Comparison of ENCODE assay signal across 17 cellular contexts in the genomic region with DNA sequence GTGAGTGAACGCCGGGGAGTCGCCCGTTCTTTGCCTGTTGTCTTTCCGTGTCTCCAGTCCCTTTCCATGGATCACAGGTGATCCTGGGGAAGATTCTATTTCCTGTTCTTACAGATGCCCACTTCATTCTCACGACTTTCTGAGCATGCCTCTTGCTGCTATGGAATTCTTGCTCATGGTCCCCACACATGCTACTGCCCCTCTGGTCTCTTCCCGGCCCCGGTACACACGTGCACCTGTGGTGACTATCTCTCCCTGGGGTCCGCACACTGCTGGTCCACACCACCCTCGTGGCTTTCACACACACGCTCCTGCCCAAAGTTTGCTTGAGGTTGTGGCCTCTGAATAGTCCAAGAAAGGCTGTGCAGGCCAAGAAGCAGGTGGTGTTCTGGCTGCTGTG.
A peak's percentile ranks its signal among the peaks of the same experiment; 100 is the strongest.
DNase-seq lines count a peak whose midpoint lies in the region; ATAC-seq, FAIRE-seq and TF ChIP-seq lines count a peak whose summit lies in the region.
"Had no signal": no experiment of that assay in that cellular context is flagged by ENCODE, and none has a peak within 500 bp of the region (broad histone marks: within the 10 kb centered on the region; RNA-seq: fewer than 3 reads in every experiment).

No MANE protein-coding gene starts in this region.

- H3K27me3 Mint-ChIP-seq in glutamatergic neuron (ENCODE audit: unreplicated experiment): peaks cover 9% of the 10 kb centered on the region

- H2AFZ ChIP-seq in H1 (ENCODE audit: low read length) (0 out of 2 replicates have a peak overlapping the region, but pooled peaks have one; percentile 49), neuronal stem cell (ENCODE audit: low read length) (no peak overlapping the region)
- H2AFZ ChIP-seq: GM23248 had no signal

- H4K8ac ChIP-seq in H1 (ENCODE audit: extremely low read depth, insufficient read depth, low read length): no peak overlapping the region
- H4K8ac ChIP-seq in neuronal stem cell (ENCODE audit: low read depth, low read length): no peak overlapping the region

- no peaks in the 10 kb centered on the region for H3K27me3 ChIP-seq in H1 (replicated peaks in 1 of 4; ENCODE audit: control insufficient read depth in 3 of 4, extremely low read depth in 1 of 4, insufficient read depth in 3 of 4, low read length in 3 of 4)
- H3K27me3 ChIP-seq in neuronal stem cell (ENCODE audit: control insufficient read depth in 3 of 3, insufficient read depth in 3 of 3, low read depth in 1 of 3, low read length in 3 of 3): no peaks in the 10 kb centered on the region

- no peak overlapping the region for H3K4ac ChIP-seq in H1 (replicated peaks; ENCODE audit: insufficient read length, low read depth, low read length)
- no peak overlapping the region for H3K4ac ChIP-seq in neuronal stem cell (ENCODE audit: low read length)

- no peak for TF ChIP-seq POLR2A in H1 (IDR thresholded peaks at IDR 0.05; ENCODE audit: control extremely low read depth in 1 of 2, low read depth in 2 of 2, low read length in 2 of 2)

- TF ChIP-seq EP300 in H1 (IDR thresholded peaks at IDR 0.05; ENCODE audit: borderline replicate concordance in 1 of 2, low read depth in 2 of 2, low read length in 2 of 2): no peak

- CTCF ChIA-PET in H1 (lab: Charles Lee; ENCODE audit: partially characterized antibody): no interaction called here

- no peak overlapping the region for H3K4me3 ChIP-seq in H1 (ENCODE audit: extremely low read depth in 1 of 4, insufficient read depth in 2 of 4, low read depth in 3 of 4, low read length in 4 of 4)
- H3K4me3 ChIP-seq in neuronal stem cell (ENCODE audit: low read length in 2 of 2): no peak overlapping the region
- H3K4me3 ChIP-seq: GM23248 had no signal

- no peak overlapping the region for H4K5ac ChIP-seq in H1 (ENCODE audit: insufficient read length, low read depth, low read length)

- H3K23me2 ChIP-seq in H1 (ENCODE audit: low read depth, low read length): no peaks in the 10 kb centered on the region

- H2BK120ac ChIP-seq in H1 (replicated peaks; ENCODE audit: low read depth, low read length) (no peak overlapping the region), neuronal stem cell (ENCODE audit: low read depth, low read length) (no peak overlapping the region)

- H3K79me2 ChIP-seq in H1 (ENCODE audit: control insufficient read depth in 1 of 2, insufficient read depth in 2 of 2, low read length in 2 of 2): no peaks in the 10 kb centered on the region

- H3K9me3 ChIP-seq in H1 (ENCODE audit: insufficient read depth in 2 of 2, low read depth in 1 of 2, low read length in 1 of 2) (no peaks in the 10 kb centered on the region), neuronal stem cell (replicated peaks in 1 of 2; ENCODE audit: control insufficient read depth in 2 of 2, insufficient read depth in 1 of 2, low read depth in 1 of 2, low read length in 2 of 2) (peaks cover 2 to 10% of the 10 kb centered on the region in 2 donors)

- TF ChIP-seq CTCF in H1 (IDR thresholded peaks at IDR 0.05; ENCODE audit: control extremely low read depth in 1 of 3, insufficient read depth in 1 of 3, low read depth in 1 of 3, low read length in 3 of 3): no peak
- no peak for TF ChIP-seq CTCF in glutamatergic neuron (IDR thresholded peaks at IDR 0.05; ENCODE audit: partially characterized antibody, unreplicated experiment)

- H3K4me1 ChIP-seq in H1 (replicated peaks in 1 of 4; ENCODE audit: control insufficient read depth in 3 of 4, insufficient read depth in 4 of 4, low read length in 3 of 4) (no peaks in the 10 kb centered on the region), neuronal stem cell (ENCODE audit: control insufficient read depth in 2 of 2, insufficient read depth in 1 of 2, low read depth in 1 of 2, low read length in 2 of 2) (peaks cover 0 to 2% of the 10 kb centered on the region in 2 donors)
- H3K4me1 ChIP-seq: Caco-2 had no signal

- H3K36me3 ChIP-seq in H1 (ENCODE audit: control insufficient read depth in 2 of 4, insufficient read depth in 4 of 4, low read length in 3 of 4) (no peaks in the 10 kb centered on the region), neuronal stem cell (replicated peaks in 1 of 2; ENCODE audit: control insufficient read depth in 2 of 2, insufficient read depth in 2 of 2, low read length in 2 of 2) (no peaks in the 10 kb centered on the region)

- H2BK15ac ChIP-seq in H1 (ENCODE audit: low read length): no peak overlapping the region
- no peak overlapping the region for H2BK15ac ChIP-seq in neuronal stem cell (ENCODE audit: low read length)

- DNase-seq in H1 (ENCODE audit: low read depth in 1 of 2, low spot score in 2 of 2) (no peak), glutamatergic neuron (no peak), neuronal stem cell (ENCODE audit: low spot score) (no peak), middle frontal gyrus (ENCODE audit: extremely low spot score, low spot score) (no peak)
- DNase-seq: Caco-2; CD4-positive, CD25-positive, alpha-beta regulatory T cell; CD8-positive, alpha-beta T cell; DMS153; DND-41; GM23248; H9 had no signal

- H3K18ac ChIP-seq in H1 (ENCODE audit: extremely low read depth, low read length) (no peak overlapping the region), neuronal stem cell (ENCODE audit: low read length) (peak overlapping the region; percentile 60)

- no peak overlapping the region for H3K14ac ChIP-seq in H1 (ENCODE audit: insufficient read length)
- no peak overlapping the region for H3K14ac ChIP-seq in neuronal stem cell (ENCODE audit: low read length)

- ATAC-seq in esophagus mucosa (no peak), GM21576 (IDR thresholded peaks at IDR 0.05; ENCODE audit: unreplicated experiment) (no peak)
- ATAC-seq: CD8-positive, alpha-beta T cell; HCT116 had no signal

- H2BK12ac ChIP-seq in H1 (ENCODE audit: low read depth, low read length) (no peak overlapping the region), neuronal stem cell (ENCODE audit: low read length) (no peak overlapping the region)

- H3K36me3 Mint-ChIP-seq in glutamatergic neuron (ENCODE audit: unreplicated experiment): peaks cover 8% of the 10 kb centered on the region
- H3K36me3 Mint-ChIP-seq: CD4-positive, CD25-positive, alpha-beta regulatory T cell; CD8-positive, alpha-beta T cell had no signal

- no peak overlapping the region for H3K56ac ChIP-seq in H1 (replicated peaks; ENCODE audit: insufficient read length, low read depth, low read length)

- TF ChIP-seq RAD21 in H1 (IDR thresholded peaks at IDR 0.05 in 1 of 2, conservative IDR thresholded peaks at IDR 0.05 in 1 of 2; ENCODE audit: low read depth in 2 of 2, low read length in 2 of 2): no peak

- H2BK5ac ChIP-seq in H1 (ENCODE audit: low read depth, low read length) (no peak overlapping the region), neuronal stem cell (ENCODE audit: low read length) (no peak overlapping the region)

- no peak for FAIRE-seq in H1 (lab: Jason Lieb, UNC)
- FAIRE-seq: G401.6, GM12892 had no signal

- 90% methylated on average over 11 of the region's 12 CpGs; no CpG with 5 or more reads in 1 of the 2 experiments for WGBS in H1 (ENCODE audit: extremely low coverage in 1 of 2, insufficient coverage in 1 of 2, insufficient read length in 1 of 2, insufficient replicate concordance in 2 of 2, low coverage in 1 of 2, low lambda C conversion rate in 2 of 2, missing lambda C conversion rate in 1 of 2), 2 experiments
- WGBS in neuronal stem cell (ENCODE audit: extremely low coverage in 2 of 2, insufficient read length in 2 of 2, insufficient replicate concordance in 1 of 2), 2 donors: no CpG with 5 or more reads among the region's 12 CpGs

- H2AK5ac ChIP-seq in H1 (ENCODE audit: low read depth, low read length) (no peak overlapping the region), neuronal stem cell (ENCODE audit: low read depth, low read length) (no peak overlapping the region)

- H3K4me3 Mint-ChIP-seq in glutamatergic neuron (ENCODE audit: unreplicated experiment): no peak overlapping the region
- H3K4me3 Mint-ChIP-seq: CD4-positive, CD25-positive, alpha-beta regulatory T cell; CD8-positive, alpha-beta T cell; H9 had no signal

- H3K9ac ChIP-seq in H1 (replicated peaks in 1 of 4; ENCODE audit: extremely low read depth in 1 of 4, low read depth in 3 of 4, low read length in 3 of 4) (no peak overlapping the region), neuronal stem cell (ENCODE audit: low read depth, low read length, poor library complexity) (peak overlapping the region; percentile 51)
- H3K9ac ChIP-seq: GM23248 had no signal

- no peak overlapping the region for H2BK20ac ChIP-seq in H1 (ENCODE audit: low read length)

- no peaks in the 10 kb centered on the region for H3K79me1 ChIP-seq in H1 (ENCODE audit: low read depth, low read length)
- peaks cover 1% of the 10 kb centered on the region for H3K79me1 ChIP-seq in neuronal stem cell (ENCODE audit: low read depth, low read length)

- H3K23ac ChIP-seq in H1 (ENCODE audit: insufficient read length) (no peak overlapping the region), neuronal stem cell (ENCODE audit: low read depth, low read length, poor library complexity) (peak overlapping the region; percentile 23)

- no peak overlapping the region for H3K27ac ChIP-seq in H1 (ENCODE audit: low read depth, low read length)
- H3K27ac ChIP-seq in neuronal stem cell (replicated peaks; ENCODE audit: low read length): no peak overlapping the region
- H3K27ac ChIP-seq: C4-2B, GM23248 had no signal

- H3K27ac Mint-ChIP-seq in glutamatergic neuron (ENCODE audit: unreplicated experiment): peak overlapping the region; percentile 93
- H3K27ac Mint-ChIP-seq: CD4-positive, CD25-positive, alpha-beta regulatory T cell; CD8-positive, alpha-beta T cell had no signal

- H3K9me3 Mint-ChIP-seq in glutamatergic neuron (ENCODE audit: unreplicated experiment): peaks cover 7% of the 10 kb centered on the region

- H3K4me2 ChIP-seq in H1 (ENCODE audit: insufficient read depth in 1 of 2, low read depth in 2 of 2, low read length in 2 of 2) (no peak overlapping the region), neuronal stem cell (ENCODE audit: insufficient read depth, low read length, poor library complexity, severe bottlenecking) (no peak overlapping the region)

- peaks cover 22% of the 10 kb centered on the region for H3K4me1 Mint-ChIP-seq in glutamatergic neuron (ENCODE audit: low read depth, unreplicated experiment)
- H3K4me1 Mint-ChIP-seq: CD4-positive, CD25-positive, alpha-beta regulatory T cell; H9 had no signal

- POLR2A ChIA-PET in H1 (lab: Charles Lee; ENCODE audit: partially characterized antibody): no interaction called here

- H4K91ac ChIP-seq in H1 (replicated peaks; ENCODE audit: insufficient read length, low read length) (no peak overlapping the region), neuronal stem cell (ENCODE audit: low read depth, low read length, poor library complexity) (no peak overlapping the region)

- no peaks in the 10 kb centered on the region for H4K20me1 ChIP-seq in H1 (replicated peaks in 1 of 2; ENCODE audit: control insufficient read depth in 1 of 2, insufficient read depth in 2 of 2, low read length in 2 of 2)

TF ChIP-seq in H1, 55 proteins besides CTCF, POLR2A, EP300 and RAD21:
- TF ChIP-seq RXRA (IDR thresholded peaks at IDR 0.05; ENCODE audit: insufficient read depth, low read depth, low read length) (no peak), SIX5 (IDR thresholded peaks at IDR 0.05; ENCODE audit: low read depth, low read length) (no peak), HDAC6 (IDR thresholded peaks at IDR 0.05; ENCODE audit: low read depth, low read length) (no peak)
TF ChIP-seq in H1: peak in this region for 0.
